ENCODE assay signal across 1 cellular context in the genomic region with DNA sequence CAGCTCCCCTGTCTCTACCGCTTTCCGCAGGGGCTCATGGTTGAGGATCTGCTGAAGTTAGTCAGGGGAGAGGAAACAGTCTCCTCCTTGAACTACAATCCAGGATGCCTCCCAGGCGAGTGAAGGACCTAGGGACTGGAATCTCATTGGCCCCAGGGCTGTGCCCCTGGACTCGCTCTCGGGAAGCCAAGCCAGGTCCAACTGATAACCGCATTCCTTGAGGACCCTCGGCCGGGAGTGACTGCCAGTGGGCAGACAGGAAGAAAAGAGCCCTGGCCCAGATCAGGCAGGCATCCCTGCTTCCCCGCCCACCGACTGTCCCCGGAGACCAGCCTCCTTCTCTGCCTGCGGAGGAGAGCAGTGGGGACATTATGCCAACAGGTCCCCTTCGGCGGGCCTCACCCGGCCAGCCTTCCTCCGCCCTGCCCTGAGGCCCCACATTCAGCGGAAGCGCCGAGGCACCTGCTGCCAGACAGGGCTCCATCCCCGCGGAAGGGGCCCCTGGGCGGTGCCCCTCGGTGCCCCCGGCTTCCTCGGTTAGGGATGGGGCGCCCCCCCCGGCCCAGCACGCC.
TF ChIP-seq lines count a peak whose summit lies in the region.

No MANE protein-coding gene starts in this region.

TF ChIP-seq in GM23338, 12 proteins besides CTCF, POLR2A, EP300 and RAD21 (continued from another document):
- TF ChIP-seq REST (IDR thresholded peaks at IDR 0.05; ENCODE audit: unreplicated experiment), result no peak
- no peak for TF ChIP-seq POLR2AphosphoS5 (IDR thresholded peaks at IDR 0.05; ENCODE audit: low read depth)
